Comparison of ENCODE assay signal across 28 cellular contexts in the genomic region with DNA sequence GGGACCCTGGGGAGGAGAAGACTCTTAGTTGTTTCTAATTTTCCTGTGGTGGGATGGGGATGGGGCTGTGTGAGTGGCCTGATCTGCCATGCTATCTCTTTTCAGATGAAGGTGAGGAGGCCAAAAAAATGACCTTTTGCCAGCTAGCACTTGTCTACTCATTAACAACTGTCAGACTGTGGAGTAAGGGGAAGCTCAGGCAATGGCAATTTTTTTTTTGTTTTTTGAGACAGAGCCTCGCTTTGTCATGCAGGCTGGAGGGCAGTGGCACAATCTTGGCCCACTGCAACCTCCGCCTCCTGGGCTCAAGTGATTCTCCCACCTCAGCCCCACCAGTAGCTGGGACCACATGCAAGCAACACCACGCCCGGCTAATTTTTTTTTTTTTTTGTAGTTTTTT.
"Had no signal": no experiment of that assay in that cellular context is flagged by ENCODE, and none has a peak within 500 bp of the region (broad histone marks: within the 10 kb centered on the region; RNA-seq: fewer than 3 reads in every experiment).

No MANE protein-coding gene starts in this region.

- H3K36me3 ChIP-seq: ovary, thoracic aorta, thyroid gland, vagina had no signal

- H3K4me3 ChIP-seq: ovary, psoas muscle, skin epidermis, smooth muscle cell, stomach, thoracic aorta, thyroid gland, tibial nerve, upper lobe of left lung, vagina had no signal

- H3K4me3 Mint-ChIP-seq: naive B cell; naive thymus-derived CD8-positive, alpha-beta T cell; natural killer cell treated with Interleukin-12 subunit alpha and Interleukin-12 subunit beta and Interleukin-15 and Interleukin-18, amount 100 ng/mL, for 72 hours; stimulated activated effector memory CD8-positive, alpha-beta T cell treated with anti-CD3 and anti-CD28 coated beads, Interleukin-12 subunit alpha, Interleukin-12 subunit beta, amount 100 ng/mL, for 72 hours; stimulated activated naive B cell treated with anti-CD40 and anti-IgM and Interleukin-4, amounts not matched to agents 10 μg/mL and 1 μg/mL and 100 μg/mL, for 72 hours; stimulated activated naive CD8-positive, alpha-beta T cell treated with anti-CD3 and anti-CD28 coated beads, Interleukin-15, Interleukin-2, amounts not matched to agents 100 ng/mL and 50 ng/mL, for 24 hours had no signal

- H3K9me3 ChIP-seq: ovary, psoas muscle, stomach, thoracic aorta, thyroid gland, tibial nerve, upper lobe of left lung, vagina had no signal

- H3K9me3 Mint-ChIP-seq: naive B cell; naive thymus-derived CD8-positive, alpha-beta T cell; natural killer cell treated with Interleukin-12 subunit alpha and Interleukin-12 subunit beta and Interleukin-15 and Interleukin-18, amount 100 ng/mL, for 72 hours; stimulated activated effector memory CD8-positive, alpha-beta T cell treated with anti-CD3 and anti-CD28 coated beads, Interleukin-12 subunit alpha, Interleukin-12 subunit beta, amount 100 ng/mL, for 72 hours; stimulated activated naive B cell treated with anti-CD40 and anti-IgM and Interleukin-4, amounts not matched to agents 10 μg/mL and 1 μg/mL and 100 μg/mL, for 72 hours; stimulated activated naive CD8-positive, alpha-beta T cell treated with anti-CD3 and anti-CD28 coated beads, Interleukin-15, Interleukin-2, amounts not matched to agents 100 ng/mL and 50 ng/mL, for 24 hours had no signal

- DNase-seq: naive B cell; naive thymus-derived CD8-positive, alpha-beta T cell; occipital lobe; ovary; posterior cingulate gyrus; psoas muscle; right cardiac atrium; stimulated activated CD4-positive, alpha-beta T cell treated with anti-CD3 and anti-CD28 coated beads, Interleukin-15, amount 100 ng/mL, for 24 hours; stimulated activated CD4-positive, alpha-beta T cell treated with anti-CD3 and anti-CD28 coated beads, Interleukin-2, amount 100 ng/mL, for 24 hours; stimulated activated CD4-positive, alpha-beta T cell treated with anti-CD3 and anti-CD28 coated beads, Interleukin-2, amount 100 ng/mL, for 48 hours; stimulated activated CD4-positive, alpha-beta T cell treated with anti-CD3 and anti-CD28 coated beads, Interleukin-4, amount 100 ng/mL, for 24 hours; stimulated activated naive B cell treated with anti-CD40 and anti-IgM and Interleukin-4, amounts not matched to agents 10 μg/mL and 1 μg/mL and 100 μg/mL, for 72 hours; stimulated activated naive CD4-positive, alpha-beta T cell treated with Interleukin-2 at 50 U/mL for 16 hours; stomach; thyroid gland; trophoblast cell; upper lobe of left lung had no signal

- H3K4me1 ChIP-seq: parathyroid adenoma, psoas muscle, stomach, thyroid gland, upper lobe of left lung, vagina had no signal

- H3K27me3 ChIP-seq: ovary, stomach, thyroid gland, tibial nerve, upper lobe of left lung, vagina had no signal

- H3K27ac ChIP-seq: ovary, parathyroid adenoma, psoas muscle, skin epidermis, stomach, thoracic aorta, thyroid gland, tibial nerve, upper lobe of left lung, vagina had no signal

- H3K36me3 Mint-ChIP-seq: naive B cell; natural killer cell treated with Interleukin-12 subunit alpha and Interleukin-12 subunit beta and Interleukin-15 and Interleukin-18, amount 100 ng/mL, for 72 hours had no signal

- H3K27ac Mint-ChIP-seq: naive B cell; natural killer cell treated with Interleukin-12 subunit alpha and Interleukin-12 subunit beta and Interleukin-15 and Interleukin-18, amount 100 ng/mL, for 72 hours; progenitor cell of endocrine pancreas; stimulated activated effector memory CD8-positive, alpha-beta T cell treated with anti-CD3 and anti-CD28 coated beads, Interleukin-12 subunit alpha, Interleukin-12 subunit beta, amount 100 ng/mL, for 72 hours; stimulated activated naive B cell treated with anti-CD40 and anti-IgM and Interleukin-4, amounts not matched to agents 10 μg/mL and 1 μg/mL and 100 μg/mL, for 72 hours; stimulated activated naive CD8-positive, alpha-beta T cell treated with anti-CD3 and anti-CD28 coated beads, Interleukin-15, Interleukin-2, amounts not matched to agents 100 ng/mL and 50 ng/mL, for 24 hours had no signal

- H3K27me3 Mint-ChIP-seq: naive B cell; naive thymus-derived CD8-positive, alpha-beta T cell; natural killer cell treated with Interleukin-12 subunit alpha and Interleukin-12 subunit beta and Interleukin-15 and Interleukin-18, amount 100 ng/mL, for 72 hours; progenitor cell of endocrine pancreas; stimulated activated naive B cell treated with anti-CD40 and anti-IgM and Interleukin-4, amounts not matched to agents 10 μg/mL and 1 μg/mL and 100 μg/mL, for 72 hours; stimulated activated naive CD8-positive, alpha-beta T cell treated with anti-CD3 and anti-CD28 coated beads, Interleukin-15, Interleukin-2, amounts not matched to agents 100 ng/mL and 50 ng/mL, for 24 hours had no signal

- ATAC-seq: naive thymus-derived CD8-positive, alpha-beta T cell; natural killer cell treated with Interleukin-12 subunit alpha and Interleukin-12 subunit beta and Interleukin-15 and Interleukin-18, amount 100 ng/mL, for 72 hours; psoas muscle; right cardiac atrium; sciatic nerve; stimulated activated effector memory CD8-positive, alpha-beta T cell treated with anti-CD3 and anti-CD28 coated beads, Interleukin-12 subunit alpha, Interleukin-12 subunit beta, amount 100 ng/mL, for 72 hours; stimulated activated naive B cell treated with anti-CD40 and anti-IgM and Interleukin-4, amounts not matched to agents 10 μg/mL and 1 μg/mL and 100 μg/mL, for 72 hours had no signal
